ENCODE assay signal across 7 cellular contexts in genomic region chr6:15329154-15329781, GRCh38.
DNase-seq lines count a peak whose midpoint lies in the region; ATAC-seq and TF ChIP-seq lines count a peak whose summit lies in the region.

No MANE protein-coding gene starts in this region.

- no peaks in the 10 kb centered on the region for H3K36me3 ChIP-seq in fibroblast of lung (ENCODE audit: control insufficient read depth, insufficient read depth, low read length)

- peak; percentile 94 for DNase-seq in HCEC 1CT
- peak; percentile 79 for DNase-seq in SK-MEL-5 (ENCODE audit: low read depth, low spot score)
- peak; percentile 91 to 96 for DNase-seq in fibroblast of lung (ENCODE audit: low read depth in 2 of 2)
- no peak for DNase-seq in sciatic nerve (ENCODE audit: low spot score)
- no peak for DNase-seq in coronary artery (ENCODE audit: low spot score)

- H3K27ac ChIP-seq in fibroblast of lung (ENCODE audit: insufficient read depth, low read length) (no peak overlapping the region), coronary artery (no peak overlapping the region)

- H3K27me3 ChIP-seq in fibroblast of lung (ENCODE audit: control insufficient read depth, insufficient read depth, low read length) = no peaks in the 10 kb centered on the region

- H3K4me1 ChIP-seq in fibroblast of lung (ENCODE audit: control insufficient read depth, extremely low read depth, insufficient read depth, low read length) = peaks cover 24% of the 10 kb centered on the region

- no peak for TF ChIP-seq CTCF in fibroblast of lung (conservative IDR thresholded peaks at IDR 0.05 in 1 of 2, IDR thresholded peaks at IDR 0.05 in 1 of 2; ENCODE audit: low read depth in 1 of 2, low read length in 2 of 2)
- TF ChIP-seq CTCF in coronary artery (IDR thresholded peaks at IDR 0.05) = no peak

- intact Hi-C loops in sciatic nerve (cut with DNase I) = no loop called here

- no peaks in the 10 kb centered on the region for H3K9me3 ChIP-seq in fibroblast of lung (ENCODE audit: control insufficient read depth, insufficient read depth, low read depth, low read length)

- ATAC-seq in sciatic nerve (peak; percentile 73), HG02588 (IDR thresholded peaks at IDR 0.05; ENCODE audit: unreplicated experiment) (no peak), GM18907 (IDR thresholded peaks at IDR 0.05; ENCODE audit: unreplicated experiment) (no peak)

- H3K79me2 ChIP-seq in fibroblast of lung (ENCODE audit: control insufficient read depth, insufficient read depth, low read length) = peaks cover 16% of the 10 kb centered on the region

- in situ Hi-C loops in SK-MEL-5 (cut with HindIII; ENCODE audit: low pct_unique_long_range_greater_than_20kb, low sequenced_read_pairs) = no loop called here

- H3K9ac ChIP-seq in fibroblast of lung (ENCODE audit: insufficient read depth, low read length) = no peak overlapping the region

- no peak overlapping the region for H3K4me3 ChIP-seq in fibroblast of lung (replicated peaks in 1 of 4; ENCODE audit: control extremely low read depth in 1 of 4, insufficient read depth in 1 of 4, low read depth in 3 of 4, low read length in 4 of 4)
- H3K4me3 ChIP-seq in coronary artery = no peak overlapping the region

- no peak overlapping the region for H2AFZ ChIP-seq in fibroblast of lung (ENCODE audit: low read length)

- no peaks in the 10 kb centered on the region for H4K20me1 ChIP-seq in fibroblast of lung (ENCODE audit: control insufficient read depth, extremely low read depth, insufficient read depth, low read length)

- H3K4me2 ChIP-seq in fibroblast of lung (ENCODE audit: extremely low read depth, insufficient read depth, low read length) = peak overlapping the region; percentile 65

Comparison
In these comparisons a context has a peak if more than half of its experiments do, and no peak if none do; other contexts are left out.
1. DNase-seq: peak in HCEC 1CT (single experiment), SK-MEL-5 (single experiment) and fibroblast of lung (2 of 2); none in sciatic nerve (single experiment) and coronary artery (single experiment).